Comparison of ENCODE assay signal across 8 cellular contexts in genomic region chr22:35154937-35155387, GRCh38.
DNase-seq lines count a peak whose midpoint lies in the region; ATAC-seq, FAIRE-seq and TF ChIP-seq lines count a peak whose summit lies in the region.

No MANE protein-coding gene starts in this region.

- no TSS peak for BruUV-seq in endothelial cell of umbilical vein (replicated peaks; lab: Mats Ljungman, UMichigan)

- H3K9me1 ChIP-seq in endothelial cell of umbilical vein (replicated peaks; ENCODE audit: control insufficient read depth, extremely low read depth, insufficient read depth, low read length), result no peaks in the 10 kb centered on the region

- H3K9me3 ChIP-seq in HUES64 (ENCODE audit: insufficient read depth, low read depth, low read length) (no peaks in the 10 kb centered on the region), RWPE2 (ENCODE audit: severe bottlenecking) (no peaks in the 10 kb centered on the region), endothelial cell of umbilical vein (replicated peaks; ENCODE audit: control insufficient read depth, insufficient read depth, low read length) (no peaks in the 10 kb centered on the region), mucosa of descending colon (no peaks in the 10 kb centered on the region)

- POLR2A ChIA-PET in endothelial cell of umbilical vein (lab: Charles Lee), result no interaction called here

- dilution Hi-C loops in endothelial cell of umbilical vein (cut with MboI; ENCODE audit: extremely low pct_ligation_motif_present, low sequenced_read_pairs), result no loop called here

- H3K4me2 ChIP-seq in endothelial cell of umbilical vein (ENCODE audit: insufficient read depth, low read length), result no peak overlapping the region

- no peaks in the 10 kb centered on the region for H4K20me1 ChIP-seq in endothelial cell of umbilical vein (replicated peaks; ENCODE audit: control insufficient read depth, extremely low read depth, insufficient read depth, low read length)

- TF ChIP-seq POLR2A in endothelial cell of umbilical vein (IDR thresholded peaks at IDR 0.05; ENCODE audit: low read depth, low read length), result no peak

- ATAC-seq in RWPE2 (ENCODE audit: low read depth) (peak; percentile 92), mucosa of descending colon (peak; percentile 80)

- H3K27me3 ChIP-seq in HUES64 (ENCODE audit: insufficient read depth, low read length) (peaks cover 4% of the 10 kb centered on the region; the same call in 1 of the 2 replicates), RWPE2 (ENCODE audit: insufficient read depth, poor library complexity, severe bottlenecking) (no peaks in the 10 kb centered on the region), endothelial cell of umbilical vein (ENCODE audit: control insufficient read depth in 2 of 2, insufficient read depth in 2 of 2, low read length in 2 of 2) (no peaks in the 10 kb centered on the region)

- H3K79me2 ChIP-seq in endothelial cell of umbilical vein (ENCODE audit: control insufficient read depth, insufficient read depth, low read length), result no peaks in the 10 kb centered on the region

- intact Hi-C loops in endothelial cell of umbilical vein (cut with micrococcal nuclease) (loop anchor here (1.0 to 2.0 kb wide), 2 partner anchors 76 to 1232 kb away; no protein-coding TSS in a partner anchor), mucosa of descending colon (cut with DNase I, micrococcal nuclease) (loop anchor here in 1 of 2 donors (10.0 kb wide), 1 partner anchor 740 kb away; no protein-coding TSS in a partner anchor)

- FAIRE-seq in endothelial cell of umbilical vein (lab: Jason Lieb, UNC), result peak; percentile 26

- no peak overlapping the region; the same call in 1 of the 2 replicates for H3K27ac ChIP-seq in HUES64 (ENCODE audit: low read depth, low read length)
- H3K27ac ChIP-seq in RWPE2 (ENCODE audit: poor library complexity, severe bottlenecking), result no peak overlapping the region
- no peak overlapping the region for H3K27ac ChIP-seq in endothelial cell of umbilical vein (ENCODE audit: insufficient read depth, low read depth, low read length)

- H3K4me1 ChIP-seq in HUES64 (ENCODE audit: insufficient read depth, low read length) (peaks cover 8% of the 10 kb centered on the region; the same call in 1 of the 2 replicates), RWPE2 (ENCODE audit: insufficient read depth, poor library complexity, severe bottlenecking) (no peaks in the 10 kb centered on the region), endothelial cell of umbilical vein (ENCODE audit: control insufficient read depth, extremely low read depth, insufficient read depth, low read length) (no peaks in the 10 kb centered on the region), mucosa of descending colon (ENCODE audit: low read depth) (no peaks in the 10 kb centered on the region)

- H2AFZ ChIP-seq in endothelial cell of umbilical vein (ENCODE audit: low read depth, low read length), result no peak overlapping the region

- H3K9ac ChIP-seq in HUES64 (ENCODE audit: low read depth, low read length) (no peak overlapping the region), endothelial cell of umbilical vein (replicated peaks; ENCODE audit: extremely low read depth, insufficient read depth, low read length) (no peak overlapping the region)

- no peaks in the 10 kb centered on the region for H3K36me3 ChIP-seq in HUES64 (ENCODE audit: insufficient read depth, low read length)
- H3K36me3 ChIP-seq in RWPE2 (ENCODE audit: low read depth), result no peaks in the 10 kb centered on the region
- H3K36me3 ChIP-seq in endothelial cell of umbilical vein (ENCODE audit: control insufficient read depth in 2 of 2, extremely low read depth in 1 of 2, insufficient read depth in 2 of 2, low read length in 2 of 2), result no peaks in the 10 kb centered on the region
- H3K36me3 ChIP-seq in mucosa of descending colon (ENCODE audit: low read depth), result no peaks in the 10 kb centered on the region

- WGBS in HUES64, result 18% methylated on average over 10 of the region's 10 CpGs

- CTCF ChIA-PET in endothelial cell of umbilical vein (lab: Charles Lee), result interaction anchor here (1.0 to 4.3 kb wide), 3 partner anchors 10 to 77 kb away, joined by 6 to 41 read pairs (median 11); no protein-coding TSS in a partner anchor

- DNase-seq in NCI-H2107 treated with DMSO at 0.1 percent for 48 hours (lab: John Stamatoyannopoulos, UW; ENCODE audit: unreplicated experiment) (peak; percentile 39), NCI-H2107 (lab: John Stamatoyannopoulos, UW) (no peak), RWPE2 (ENCODE audit: low spot score) (no peak), endothelial cell of umbilical vein (ENCODE audit: low read depth, low spot score) (peak; percentile 56), mucosa of descending colon (peak in 2 of 3 donors; percentile 68 to 78), foreskin melanocyte (no peak)
- no peak for DNase-seq in NK-92 treated with Interleukin-12 subunit alpha and Interleukin-12 subunit beta, amount 100 ng/mL, for 24 hours (lab: John Stamatoyannopoulos, UW)

- TF ChIP-seq CTCF in RWPE2 (IDR thresholded peaks at IDR 0.05; ENCODE audit: poor library complexity, severe bottlenecking) (peak; percentile 84), endothelial cell of umbilical vein (IDR thresholded peaks at IDR 0.05; ENCODE audit: extremely low read depth in 1 of 2, insufficient read depth in 1 of 2, low read depth in 1 of 2, low read length in 2 of 2) (peak; percentile 67 to 87), mucosa of descending colon (IDR thresholded peaks at IDR 0.05) (peak; percentile 69)

- H3K4me3 ChIP-seq in HUES64 (ENCODE audit: low read length) (0 out of 2 replicates have a peak overlapping the region, but pooled peaks have one; percentile 25), RWPE2 (ENCODE audit: severe bottlenecking) (no peak overlapping the region), endothelial cell of umbilical vein (replicated peaks in 1 of 3; ENCODE audit: insufficient read depth in 1 of 3, low read depth in 1 of 3, low read length in 3 of 3) (no peak overlapping the region), mucosa of descending colon (no peak overlapping the region)

TF ChIP-seq in endothelial cell of umbilical vein, 7 proteins besides CTCF, POLR2A, EP300 and RAD21:
- no peak for TF ChIP-seq GATA2 (IDR thresholded peaks at IDR 0.05; ENCODE audit: insufficient read depth, insufficient read length, low read depth, low read length)
- TF ChIP-seq EZH2 (IDR thresholded peaks at IDR 0.05; ENCODE audit: borderline replicate concordance, low read depth, low read length, severe bottlenecking), result no peak
- TF ChIP-seq JUN (IDR thresholded peaks at IDR 0.05; ENCODE audit: borderline replicate concordance, insufficient read depth, insufficient read length, low read depth), result no peak
- TF ChIP-seq FOS (IDR thresholded peaks at IDR 0.05; ENCODE audit: borderline replicate concordance, insufficient read depth, low read length), result no peak
- TF ChIP-seq MYC (IDR thresholded peaks at IDR 0.05; ENCODE audit: low read depth, low read length), result no peak
- TF ChIP-seq POLR2AphosphoS5 (IDR thresholded peaks at IDR 0.05; ENCODE audit: insufficient read depth, low read depth, low read length), result no peak
- no peak for TF ChIP-seq MAX (IDR thresholded peaks at IDR 0.05; ENCODE audit: insufficient read depth, insufficient read length)

Comparison
In these comparisons a context has a peak if more than half of its experiments do, and no peak if none do; other contexts are left out.
1. DNase-seq: peak in NCI-H2107 treated with DMSO at 0.1 percent for 48 hours (single experiment), endothelial cell of umbilical vein (single experiment) and mucosa of descending colon (2 of 3); none in NCI-H2107 (single experiment), RWPE2 (single experiment), NK-92 treated with Interleukin-12 subunit alpha and Interleukin-12 subunit beta, amount 100 ng/mL, for 24 hours (single experiment) and foreskin melanocyte (single experiment).
2. Peak in every context shown above with its lines, with median percentiles within 50 percentile points of each other: CTCF ChIP-seq.